In the genomic region with DNA sequence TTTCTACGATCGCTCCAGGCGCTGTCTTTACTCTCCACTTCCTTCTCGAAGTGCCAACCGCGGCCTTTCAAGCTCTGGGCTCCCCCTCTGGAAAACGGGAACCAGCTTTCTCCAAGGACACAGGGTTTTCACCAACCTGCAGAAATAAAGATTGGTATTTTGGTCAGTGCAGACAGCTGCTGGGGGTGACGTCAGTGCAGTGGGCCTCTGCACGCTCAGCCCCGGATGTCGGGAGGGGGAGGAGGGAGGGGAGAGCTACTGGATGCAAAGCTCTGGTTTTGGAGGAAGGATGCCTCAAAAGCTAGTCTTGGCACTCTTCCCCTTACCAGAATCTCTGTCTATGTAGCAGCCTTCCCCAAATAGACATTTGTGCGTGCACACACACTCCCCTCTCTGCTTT, we compare ENCODE assay signal across 8 cellular contexts. TPM values are rescaled to one million over a fixed set of nuclear protein-coding genes. Genes with fewer than 3 reads are reported as not detected.
DNase-seq lines count a peak whose midpoint lies in the region; ATAC-seq and TF ChIP-seq lines count a peak whose summit lies in the region.

No MANE protein-coding gene starts in this region.

- H3K79me2 ChIP-seq in hepatocyte, result no peaks in the 10 kb centered on the region

- no peak overlapping the region for H3K4me2 ChIP-seq in hepatocyte

- no peak overlapping the region for H3K27ac ChIP-seq in hepatocyte

- no peaks in the 10 kb centered on the region for H3K9me3 ChIP-seq in hepatocyte (ENCODE audit: low read depth)

- ATAC-seq in GM21576 (IDR thresholded peaks at IDR 0.05; ENCODE audit: unreplicated experiment), result peak; percentile 75

- no peaks in the 10 kb centered on the region for H3K36me3 ChIP-seq in hepatocyte (replicated peaks; ENCODE audit: insufficient read depth, low read depth)

- H2AFZ ChIP-seq in hepatocyte, result no peak overlapping the region

- 68% methylated on average over 12 of the region's 12 CpGs for WGBS in hepatocyte (ENCODE audit: low lambda C conversion rate, missing lambda C conversion rate)

- H3K4me1 ChIP-seq in hepatocyte (ENCODE audit: insufficient read depth), result no peaks in the 10 kb centered on the region

- no peaks in the 10 kb centered on the region for H4K20me1 ChIP-seq in hepatocyte (ENCODE audit: insufficient read depth, poor library complexity, severe bottlenecking)

- peak; percentile 26 for DNase-seq in NCI-H1436 (lab: John Stamatoyannopoulos, UW)
- DNase-seq in NCI-H1436 treated with DMSO at 0.1 percent for 48 hours (lab: John Stamatoyannopoulos, UW), result no peak
- DNase-seq in Jurkat, Clone E6-1 (ENCODE audit: low read depth, low spot score), result peak; percentile 45
- peak; percentile 24 to 37 for DNase-seq in activated T-cell treated with anti-CD3 and anti-CD28 coated beads, Interleukin-2, amount 50 U/mL, for 48 hours
- peak; percentile 49 for DNase-seq in hepatocyte (ENCODE audit: low spot score)
- no peak for DNase-seq in NCI-H2081 (lab: John Stamatoyannopoulos, UW)
- no peak for DNase-seq in RKO (ENCODE audit: low spot score)

- no peak overlapping the region for H3K4me3 ChIP-seq in Jurkat, Clone E6-1 (ENCODE audit: low read length)
- H3K4me3 ChIP-seq in hepatocyte, result no peak overlapping the region

- H3K27me3 ChIP-seq in hepatocyte, result peaks cover 14% of the 10 kb centered on the region

- H3K9me2 ChIP-seq in hepatocyte (replicated peaks; ENCODE audit: insufficient read depth), result no peaks in the 10 kb centered on the region

- TF ChIP-seq CTCF in hepatocyte (IDR thresholded peaks at IDR 0.05; ENCODE audit: poor library complexity), result no peak

RNA-seq across cellular contexts. Expression of gene HRK, which starts 19.9 kb away (rescaled TPM):
- polyA plus RNA-seq in Jurkat, Clone E6-1 (2012; ENCODE audit: insufficient read depth, insufficient read length), result 0.71 TPM
- total RNA-seq in hepatocyte, result 0.08 TPM in 1 of 2 replicates, not detected in the other
- polyA plus RNA-seq in hepatocyte, result 0.10 and 0.18 TPM in 2 replicates

RNA-seq across cellular contexts. Expression of gene FBXW8, which starts 49.4 kb away (rescaled TPM):
- polyA plus RNA-seq in Jurkat, Clone E6-1 (2012; ENCODE audit: insufficient read depth, insufficient read length), result 12.6 TPM
- total RNA-seq in hepatocyte, result 14.1 and 20.6 TPM in 2 replicates
- polyA plus RNA-seq in hepatocyte, result 17.0 and 18.9 TPM in 2 replicates

Comparison
In these comparisons a context has a peak if more than half of its experiments do, and no peak if none do; other contexts are left out.
1. DNase-seq: peak in NCI-H1436 (single experiment), Jurkat, Clone E6-1 (single experiment), activated T-cell treated with anti-CD3 and anti-CD28 coated beads, Interleukin-2, amount 50 U/mL, for 48 hours (2 of 2) and hepatocyte (single experiment); none in NCI-H1436 treated with DMSO at 0.1 percent for 48 hours (single experiment), NCI-H2081 (0 of 2) and RKO (single experiment).